Comparison of ENCODE assay signal across 8 cellular contexts in genomic region chr21:45923146-45923545, GRCh38.
DNase-seq lines count a peak whose midpoint lies in the region; ATAC-seq and TF ChIP-seq lines count a peak whose summit lies in the region.

No MANE protein-coding gene starts in this region.

- ATAC-seq in HG03097 (IDR thresholded peaks at IDR 0.05; ENCODE audit: low FRiP score, unreplicated experiment) (no peak), GM21515 (IDR thresholded peaks at IDR 0.05; ENCODE audit: unreplicated experiment) (no peak)

- no peaks in the 10 kb centered on the region for H3K4me1 ChIP-seq in OCI-LY1 (ENCODE audit: insufficient read depth, low read length, severe bottlenecking)

- no peaks in the 10 kb centered on the region for H3K9me2 ChIP-seq in OCI-LY1 (ENCODE audit: low read depth, low read length)

- H3F3A ChIP-seq in OCI-LY1 (ENCODE audit: insufficient read depth, low read length): no peaks in the 10 kb centered on the region

- H2AFZ ChIP-seq in OCI-LY1 (ENCODE audit: low read length): no peak overlapping the region

- H4K20me1 ChIP-seq in OCI-LY1 (ENCODE audit: insufficient read depth, low read length): no peaks in the 10 kb centered on the region

- peak; percentile 38 for DNase-seq in GM04504 (ENCODE audit: low read depth)
- DNase-seq in activated T-helper 1 cell treated with anti-CD3 and anti-CD28 coated beads, Interleukin-2, amount 50 U/mL, for 16 hours (ENCODE audit: low read depth in 1 of 2, low spot score in 1 of 2): peak; percentile 40 to 41
- peak; percentile 59 for DNase-seq in fibroblast of the conjunctiva (ENCODE audit: low read depth)
- DNase-seq in nucleus accumbens (lab: John Stamatoyannopoulos, UW): peak in 54 of 56 donors; percentile 13 to 84 (median 64)
- DNase-seq in substantia nigra (lab: John Stamatoyannopoulos, UW): peak; percentile 14 to 87 (median 69)

- no peak overlapping the region for H3K4me2 ChIP-seq in OCI-LY1 (ENCODE audit: low read length)

- no peak overlapping the region for H3K9ac ChIP-seq in OCI-LY1 (ENCODE audit: low read length)

- no peaks in the 10 kb centered on the region for H3K27me3 ChIP-seq in OCI-LY1 (ENCODE audit: insufficient read depth, low read length)

- TF ChIP-seq CTCF in OCI-LY1 (IDR thresholded peaks at IDR 0.05; ENCODE audit: low read length): peak; percentile 51; the same call in 1 of the 2 replicates

- H3K9me3 ChIP-seq in OCI-LY1 (ENCODE audit: low read length): no peaks in the 10 kb centered on the region

- H3K36me3 ChIP-seq in OCI-LY1 (ENCODE audit: insufficient read depth, low read length): no peaks in the 10 kb centered on the region

- no peaks in the 10 kb centered on the region for H3K79me2 ChIP-seq in OCI-LY1 (ENCODE audit: insufficient read depth, low read length)

- no peak overlapping the region for H3K4me3 ChIP-seq in OCI-LY1 (ENCODE audit: low read depth, low read length, poor library complexity, severe bottlenecking)

- H3K27ac ChIP-seq in OCI-LY1 (ENCODE audit: low read depth, low read length, poor library complexity, severe bottlenecking) (no peak overlapping the region), substantia nigra (ENCODE audit: low read depth, low read length, poor library complexity, severe bottlenecking) (peak overlapping the region; percentile 35)
